ENCODE assay signal across 15 cellular contexts in genomic region chr6:66226099-66226498, GRCh38.
DNase-seq lines count a peak whose midpoint lies in the region; ATAC-seq lines count a peak whose summit lies in the region.
"Had no signal": no experiment of that assay in that cellular context is flagged by ENCODE, and none has a peak within 500 bp of the region (broad histone marks: within the 10 kb centered on the region; RNA-seq: fewer than 3 reads in every experiment).

No MANE protein-coding gene starts in this region.

- H3K27me3 Mint-ChIP-seq in activated naive CD8-positive, alpha-beta T cell treated with anti-CD3 and anti-CD28 coated beads, Interleukin-2, amount 50 U/mL, for 24 hours, result no peaks in the 10 kb centered on the region
- H3K27me3 Mint-ChIP-seq: CD4-positive, alpha-beta T cell; effector memory CD8-positive, alpha-beta T cell had no signal

- H3K27me3 ChIP-seq in MG63, result no peaks in the 10 kb centered on the region
- H3K27me3 ChIP-seq: body of pancreas, gastrocnemius medialis, stomach had no signal

- no peaks in the 10 kb centered on the region for H3K9me3 Mint-ChIP-seq in activated naive CD8-positive, alpha-beta T cell treated with anti-CD3 and anti-CD28 coated beads, Interleukin-2, amount 50 U/mL, for 24 hours

- no peak for ATAC-seq in activated naive CD8-positive, alpha-beta T cell treated with anti-CD3 and anti-CD28 coated beads, Interleukin-2, amount 50 U/mL, for 24 hours
- no peak for ATAC-seq in HG02759 (IDR thresholded peaks at IDR 0.05; ENCODE audit: unreplicated experiment)
- ATAC-seq: body of pancreas; effector memory CD8-positive, alpha-beta T cell; gastrocnemius medialis; sciatic nerve had no signal

- H3K27ac Mint-ChIP-seq in activated naive CD8-positive, alpha-beta T cell treated with anti-CD3 and anti-CD28 coated beads, Interleukin-2, amount 50 U/mL, for 24 hours, result no peak overlapping the region
- H3K27ac Mint-ChIP-seq: CD4-positive, alpha-beta T cell; effector memory CD8-positive, alpha-beta T cell; T-helper 2 cell treated with Interferon-gamma antibody and Interleukin-4, amounts not matched to agents 5 μg/mL and 100 μg/mL, for 36 hours had no signal

- no peaks in the 10 kb centered on the region for H3K36me3 ChIP-seq in MG63
- H3K36me3 ChIP-seq: gastrocnemius medialis, stomach had no signal

- H3K4me3 ChIP-seq in MG63, result no peak overlapping the region
- H3K4me3 ChIP-seq: body of pancreas, gastrocnemius medialis, stomach had no signal

- H3K36me3 Mint-ChIP-seq in activated naive CD8-positive, alpha-beta T cell treated with anti-CD3 and anti-CD28 coated beads, Interleukin-2, amount 50 U/mL, for 24 hours (ENCODE audit: low read depth), result no peaks in the 10 kb centered on the region

- DNase-seq in D341Med (ENCODE audit: low spot score), result peak; percentile 36
- DNase-seq in MG63, result peak; percentile 20
- DNase-seq in SHP77 treated with DMSO at 0.1 percent for 48 hours (lab: John Stamatoyannopoulos, UW), result peak; percentile 7
- DNase-seq in medulla oblongata (ENCODE audit: extremely low spot score), result peak; percentile 94
- no peak for DNase-seq in activated CD8-positive, alpha-beta memory T cell treated with anti-CD3 and anti-CD28 coated beads, Interleukin-2, amount 50 U/mL, for 4 hours
- no peak for DNase-seq in activated naive CD8-positive, alpha-beta T cell treated with anti-CD3 and anti-CD28 coated beads, Interleukin-2, amount 50 U/mL, for 24 hours
- DNase-seq: body of pancreas; CD4-positive, alpha-beta T cell; effector memory CD8-positive, alpha-beta T cell; gastrocnemius medialis; NCI-H2107; stomach had no signal

- H3K9me3 ChIP-seq in MG63, result no peaks in the 10 kb centered on the region
- H3K9me3 ChIP-seq: body of pancreas, gastrocnemius medialis, stomach had no signal

- no peak overlapping the region for H3K4me3 Mint-ChIP-seq in activated naive CD8-positive, alpha-beta T cell treated with anti-CD3 and anti-CD28 coated beads, Interleukin-2, amount 50 U/mL, for 24 hours
- H3K4me3 Mint-ChIP-seq: CD4-positive, alpha-beta T cell; effector memory CD8-positive, alpha-beta T cell; T-helper 2 cell treated with Interferon-gamma antibody and Interleukin-4, amounts not matched to agents 5 μg/mL and 100 μg/mL, for 36 hours had no signal

- H3K4me1 Mint-ChIP-seq in activated naive CD8-positive, alpha-beta T cell treated with anti-CD3 and anti-CD28 coated beads, Interleukin-2, amount 50 U/mL, for 24 hours, result no peaks in the 10 kb centered on the region

Comparison
In these comparisons a context has a peak if more than half of its experiments do, and no peak if none do; other contexts are left out.
1. DNase-seq: peak in D341Med (single experiment), MG63 (single experiment), SHP77 treated with DMSO at 0.1 percent for 48 hours (single experiment) and medulla oblongata (single experiment); none in activated CD8-positive, alpha-beta memory T cell treated with anti-CD3 and anti-CD28 coated beads, Interleukin-2, amount 50 U/mL, for 4 hours (single experiment) and activated naive CD8-positive, alpha-beta T cell treated with anti-CD3 and anti-CD28 coated beads, Interleukin-2, amount 50 U/mL, for 24 hours (single experiment).